In the genomic region with DNA sequence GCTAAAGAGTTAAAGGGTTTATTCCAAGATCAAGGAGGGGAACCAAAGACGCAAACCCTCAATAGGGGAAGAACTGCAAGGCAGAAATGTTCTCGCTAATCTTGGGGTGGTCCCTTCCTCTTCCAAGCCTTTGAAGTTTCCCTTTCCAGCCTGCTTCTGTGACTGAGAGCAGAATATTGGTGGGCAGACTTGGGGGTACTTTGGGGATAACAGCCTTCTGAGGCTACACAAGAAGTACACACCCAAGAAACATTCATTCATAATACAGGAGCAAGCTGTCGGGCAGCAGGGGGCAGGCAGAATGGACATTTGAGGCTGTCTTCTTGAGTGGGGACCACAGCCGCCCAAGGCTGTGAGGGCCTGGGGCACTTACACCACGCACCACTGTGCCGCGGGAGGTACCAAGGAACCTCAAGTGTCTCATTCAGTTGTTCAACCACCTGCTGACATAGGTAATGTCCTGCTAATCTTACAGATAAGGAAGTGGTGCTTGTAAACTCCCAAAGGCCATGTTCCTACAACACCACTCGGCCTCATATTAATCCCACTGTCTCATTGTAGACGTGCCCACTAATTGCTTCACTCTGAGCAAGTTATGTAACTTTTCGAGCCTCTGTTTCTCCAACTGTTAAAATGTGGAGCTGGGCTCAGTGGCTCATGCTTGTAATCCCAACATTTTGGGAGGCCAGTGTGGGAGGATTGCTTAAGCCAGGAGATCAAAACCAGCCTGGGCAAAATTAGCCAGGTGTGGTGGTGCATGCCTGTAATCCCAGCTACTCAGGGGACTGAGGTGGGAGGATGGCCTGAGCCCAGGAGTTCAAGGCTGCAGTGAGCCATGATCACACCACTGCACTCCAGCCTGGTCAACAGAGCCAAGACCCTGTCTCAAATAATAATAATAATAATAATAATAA, we compare ENCODE assay signal across 11 cellular contexts. TPM values are rescaled to one million over a fixed set of nuclear protein-coding genes. Genes with fewer than 3 reads are reported as not detected.
DNase-seq lines count a peak whose midpoint lies in the region; ATAC-seq and TF ChIP-seq lines count a peak whose summit lies in the region.
"Had no signal": no experiment of that assay in that cellular context is flagged by ENCODE, and none has a peak within 500 bp of the region (broad histone marks: within the 10 kb centered on the region; RNA-seq: fewer than 3 reads in every experiment).

No MANE protein-coding gene starts in this region.

- H3K4me3 Mint-ChIP-seq in T-cell, result peak overlapping the region; percentile 61 to 99 (median 69)

- no peaks in the 10 kb centered on the region for H3F3A ChIP-seq in SK-N-SH (replicated peaks; ENCODE audit: insufficient read depth)

- H3K4me1 Mint-ChIP-seq in T-cell, result peaks cover 30 to 41% (median 40%) of the 10 kb centered on the region in 3 donors

- H3K79me2 ChIP-seq in SK-N-SH (ENCODE audit: insufficient read depth) (peaks cover 34% of the 10 kb centered on the region), trophoblast cell (ENCODE audit: control insufficient read depth, insufficient read depth, low read length, poor library complexity) (peaks cover 6% of the 10 kb centered on the region)

- H3K9me3 ChIP-seq in SK-N-SH (no peaks in the 10 kb centered on the region), iPS-20b (ENCODE audit: insufficient read depth, low read depth, low read length) (no peaks in the 10 kb centered on the region), skeletal muscle tissue (ENCODE audit: control insufficient read depth in 3 of 3, low read length in 3 of 3) (no peaks in the 10 kb centered on the region), trophoblast cell (ENCODE audit: insufficient read depth, low read depth, low read length) (no peaks in the 10 kb centered on the region)

- no peak overlapping the region for H3K18ac ChIP-seq in trophoblast cell (ENCODE audit: low read length)

- no peak overlapping the region for H3K4ac ChIP-seq in trophoblast cell (ENCODE audit: low read depth, low read length)

- TF ChIP-seq EP300 in SK-N-SH (IDR thresholded peaks at IDR 0.05; ENCODE audit: borderline replicate concordance in 1 of 2, low read depth in 1 of 2, low read length in 1 of 2), result no peak

- no peak for DNase-seq in SK-N-SH
- DNase-seq in T-cell, result no peak
- no peak for DNase-seq in trophoblast cell
- no peak for DNase-seq in caudate nucleus (lab: John Stamatoyannopoulos, UW)
- DNase-seq: amygdala, NCI-H2029 treated with DMSO at 0.1 percent for 48 hours had no signal

- H3K9ac ChIP-seq in SK-N-SH (no peak overlapping the region), iPS-20b (ENCODE audit: low read depth, low read length) (0 out of 2 replicates have a peak overlapping the region, but pooled peaks have one; percentile 20), skeletal muscle tissue (ENCODE audit: low read depth in 1 of 3, low read length in 3 of 3) (peak overlapping the region; percentile 74 to 84 (median 83)), trophoblast cell (ENCODE audit: low read length) (no peak overlapping the region)

- H3K79me1 ChIP-seq in trophoblast cell (ENCODE audit: low read length), result peaks cover 8% of the 10 kb centered on the region

- no peak overlapping the region for H2BK120ac ChIP-seq in trophoblast cell (ENCODE audit: insufficient read depth, low read length, poor library complexity)

- ATAC-seq in SK-N-SH treated with all-trans-retinoic acid at 6 μM for 48 hours (no peak), T-cell (replicated peaks in 1 of 4) (no peak)
- no peak for ATAC-seq in activated CD4-positive, CD25-positive, alpha-beta regulatory T cell treated with anti-CD3 and anti-CD28 coated beads, Interleukin-2, amount 50 U/mL, for 24 hours
- ATAC-seq: sciatic nerve had no signal

- H3K27ac Mint-ChIP-seq in T-cell, result peak overlapping the region; percentile 88 to 89

- no peak overlapping the region for H3K23ac ChIP-seq in trophoblast cell (ENCODE audit: low read length)

- H4K20me1 ChIP-seq in SK-N-SH (ENCODE audit: insufficient read depth), result no peaks in the 10 kb centered on the region

- peaks cover 0 to 11% of the 10 kb centered on the region in 2 experiments for H3K36me3 ChIP-seq in SK-N-SH (replicated peaks in 1 of 2; ENCODE audit: control insufficient read depth in 1 of 2, insufficient read depth in 2 of 2, low read length in 1 of 2)
- 0 out of 2 replicates have a peak, but pooled peaks cover 6% of the 10 kb centered on the region for H3K36me3 ChIP-seq in iPS-20b (ENCODE audit: insufficient read depth, low read depth, low read length)
- peaks cover 0 to 11% (median 6%) of the 10 kb centered on the region in 3 donors for H3K36me3 ChIP-seq in skeletal muscle tissue (ENCODE audit: control insufficient read depth in 3 of 3, insufficient read depth in 3 of 3, low read length in 3 of 3)
- H3K36me3 ChIP-seq in trophoblast cell (ENCODE audit: control insufficient read depth in 1 of 2, insufficient read depth in 2 of 2, low read length in 2 of 2), result peaks cover 2% of the 10 kb centered on the region in 2 experiments

- no peaks in the 10 kb centered on the region for H3K36me3 Mint-ChIP-seq in T-cell

- TF ChIP-seq RAD21 in SK-N-SH (IDR thresholded peaks at IDR 0.05; ENCODE audit: low read length), result no peak

- no peak overlapping the region for H2BK12ac ChIP-seq in trophoblast cell (ENCODE audit: low read length)

- no peaks in the 10 kb centered on the region for H3K9me3 Mint-ChIP-seq in T-cell

- H3K27me3 ChIP-seq in SK-N-SH (ENCODE audit: insufficient read depth) (no peaks in the 10 kb centered on the region), iPS-20b (ENCODE audit: insufficient read depth, low read length) (no peaks in the 10 kb centered on the region), skeletal muscle tissue (ENCODE audit: control insufficient read depth in 3 of 3, insufficient read depth in 3 of 3, low read length in 3 of 3) (no peaks in the 10 kb centered on the region), trophoblast cell (ENCODE audit: insufficient read depth, low read length) (no peaks in the 10 kb centered on the region)

- H3K4me2 ChIP-seq in SK-N-SH (0 out of 2 replicates have a peak overlapping the region, but pooled peaks have one; percentile 22), trophoblast cell (ENCODE audit: low read length) (no peak overlapping the region)

- 98% methylated on average over 10 of the region's 10 CpGs for WGBS in SK-N-SH (ENCODE audit: low lambda C conversion rate)
- no CpG with 5 or more reads among the region's 10 CpGs for WGBS in trophoblast cell (ENCODE audit: extremely low coverage, insufficient coverage, insufficient read length)

- no peak overlapping the region for H3K4me3 ChIP-seq in SK-N-SH (ENCODE audit: low read depth in 2 of 2, low read length in 1 of 2)
- H3K4me3 ChIP-seq in iPS-20b (ENCODE audit: low read length), result no peak overlapping the region
- peak overlapping the region; percentile 24 to 67 (median 56) for H3K4me3 ChIP-seq in skeletal muscle tissue (ENCODE audit: low read length in 3 of 3)
- H3K4me3 ChIP-seq in trophoblast cell (ENCODE audit: low read depth, low read length), result no peak overlapping the region

- peaks cover 0 to 23% of the 10 kb centered on the region in 2 experiments; a peak in 3 of 4 replicates for H3K4me1 ChIP-seq in SK-N-SH (ENCODE audit: control insufficient read depth in 1 of 2, insufficient read depth in 2 of 2, low read depth in 1 of 2, low read length in 1 of 2)
- H3K4me1 ChIP-seq in iPS-20b (ENCODE audit: insufficient read depth, low read length), result peaks cover 7% of the 10 kb centered on the region; the same call in 1 of the 2 replicates
- H3K4me1 ChIP-seq in skeletal muscle tissue (ENCODE audit: control insufficient read depth in 3 of 3, insufficient read depth in 3 of 3, low read length in 3 of 3), result peaks cover 42 to 60% (median 44%) of the 10 kb centered on the region in 3 donors
- peaks cover 10% of the 10 kb centered on the region in 2 experiments for H3K4me1 ChIP-seq in trophoblast cell (ENCODE audit: control insufficient read depth in 1 of 2, insufficient read depth in 2 of 2, low read length in 2 of 2)

- no peaks in the 10 kb centered on the region for H3K27me3 Mint-ChIP-seq in T-cell

- TF ChIP-seq CTCF in SK-N-SH (IDR thresholded peaks at IDR 0.05), result no peak

- H2AK5ac ChIP-seq in trophoblast cell (ENCODE audit: low read length), result no peak overlapping the region

- no peaks in the 10 kb centered on the region for H3K9me2 ChIP-seq in SK-N-SH

- H3K14ac ChIP-seq in trophoblast cell (ENCODE audit: low read length), result no peak overlapping the region

- no peak overlapping the region for H4K91ac ChIP-seq in trophoblast cell (ENCODE audit: low read depth, low read length)

- POLR2A ChIA-PET in SK-N-SH (lab: Yijun Ruan, JAX), result interaction anchor here (0.6 to 2.8 kb wide), 4 partner anchors 147 to 857 kb away, joined by 3 to 25 read pairs (median 6); partner anchors contain the start of gene SRSF1
- POLR2A ChIA-PET in T-cell (lab: Charles Lee), result no interaction called here

- CTCF ChIA-PET in SK-N-SH (lab: Yijun Ruan, JAX), result interaction anchor here (1.4 to 25.6 kb wide), 6 partner anchors 8 to 146 kb away, joined by 4 to 1002 read pairs (median 29); partner anchors contain the start of genes SRSF1 and VEZF1
- CTCF ChIA-PET in T-cell (lab: Charles Lee), result no interaction called here

- H2BK5ac ChIP-seq in trophoblast cell (ENCODE audit: low read depth, low read length, poor library complexity), result no peak overlapping the region

- H4K12ac ChIP-seq in trophoblast cell (ENCODE audit: low read depth, low read length), result no peak overlapping the region

- H2AFZ ChIP-seq in SK-N-SH (ENCODE audit: low read depth) (no peak overlapping the region), trophoblast cell (ENCODE audit: insufficient read depth, low read length, poor library complexity) (no peak overlapping the region)

- H3K27ac ChIP-seq in SK-N-SH (ENCODE audit: low read depth in 2 of 2, low read length in 1 of 2) (peak overlapping the region in 1 of 2 experiments; percentile 8; a peak in 1 of 4 replicates), iPS-20b (ENCODE audit: low read length) (no peak overlapping the region), skeletal muscle tissue (ENCODE audit: low read depth, low read length) (peak overlapping the region; percentile 95), trophoblast cell (ENCODE audit: low read depth, low read length) (no peak overlapping the region), caudate nucleus (ENCODE audit: low read depth, low read length) (no peak overlapping the region)

- no peak overlapping the region for H4K8ac ChIP-seq in trophoblast cell (ENCODE audit: low read depth, low read length)

TF ChIP-seq in SK-N-SH, 30 proteins besides CTCF, POLR2A, EP300 and RAD21 (continues in another document):
- TF ChIP-seq SMC3 (IDR thresholded peaks at IDR 0.05; ENCODE audit: low read depth, low read length), result no peak

TF ChIP-seq in SK-N-SH treated with all-trans-retinoic acid at 6 μM for 48 hours, 23 proteins besides CTCF, POLR2A, EP300 and RAD21 (continues in another document):
- no peak for TF ChIP-seq PPARA (CRISPR knock-in tag; IDR thresholded peaks at IDR 0.05; ENCODE audit: borderline replicate concordance)
- TF ChIP-seq TOX (CRISPR knock-in tag; IDR thresholded peaks at IDR 0.05; ENCODE audit: borderline replicate concordance), result no peak

RNA-seq across cellular contexts. Expression of gene MRPS23, which starts 2.5 kb away (rescaled TPM):
- polyA plus RNA-seq in SK-N-SH (2012; rRNA removed), result 105 and 108 TPM in 2 replicates
- polyA plus RNA-seq in SK-N-SH (2012; cell fraction: cytosol; rRNA removed), result 115 and 118 TPM in 2 replicates
- polyA plus RNA-seq in SK-N-SH (2012; cell fraction: nucleus; rRNA removed), result 37.9 and 51.5 TPM in 2 replicates
- total RNA-seq in T-cell (10 to 100 TPM; 13.3 to 32.3 (median 25.2) TPM), skeletal muscle tissue (10.4 TPM)
- 14.8 and 17.1 TPM in 2 replicates for polyA plus RNA-seq in trophoblast cell (2013)

Comparison
In these comparisons a context has a peak if more than half of its experiments do, and no peak if none do; other contexts are left out.
1. H3K4me3 ChIP-seq: peak in skeletal muscle tissue (3 of 3); none in SK-N-SH (0 of 2), iPS-20b (single experiment) and trophoblast cell (single experiment).
2. H3K9ac ChIP-seq: peak in iPS-20b (single experiment) and skeletal muscle tissue (3 of 3); none in SK-N-SH (single experiment) and trophoblast cell (single experiment).